26 cellular contexts compared by ENCODE assay signal in the genomic region with DNA sequence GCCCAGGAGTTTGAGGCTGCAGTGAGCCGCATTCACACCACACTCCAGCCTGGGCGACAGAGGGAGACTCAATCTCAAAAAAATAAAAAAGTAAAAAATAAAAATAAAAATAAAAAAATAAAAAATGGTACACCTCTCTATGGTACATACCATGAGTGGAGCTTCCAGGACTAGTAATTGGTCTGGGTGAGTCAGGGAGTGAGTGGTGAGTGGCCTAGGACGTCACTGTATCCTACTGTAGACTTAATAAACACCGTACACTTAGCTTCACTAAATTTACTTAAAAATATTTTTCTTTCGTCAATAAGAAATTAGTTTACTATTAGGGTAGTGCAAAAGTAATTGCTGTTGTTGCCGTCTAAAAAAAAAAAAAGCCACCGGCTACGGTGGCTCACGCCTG. TPM values are rescaled to one million over a fixed set of nuclear protein-coding genes. Genes with fewer than 3 reads are reported as not detected.
"Had no signal": no experiment of that assay in that cellular context is flagged by ENCODE, and none has a peak within 500 bp of the region (broad histone marks: within the 10 kb centered on the region; RNA-seq: fewer than 3 reads in every experiment).

No MANE protein-coding gene starts in this region.

- H3K27ac ChIP-seq: SJCRH30 had no signal

- H3K9me3 ChIP-seq: SJCRH30 had no signal

- ATAC-seq: Panc1, PC-3, Right ventricle myocardium inferior, SK-N-SH treated with all-trans-retinoic acid at 6 μM for 48 hours had no signal

- H3K4me3 ChIP-seq: SJCRH30 had no signal

- DNase-seq: KBM-7; MV-4-11; NCI-H1092; NCI-H1105 treated with DMSO at 0.1 percent for 48 hours; NCI-H1417 treated with DMSO at 0.1 percent for 48 hours; NCI-H1694 treated with DMSO at 0.1 percent for 48 hours; NCI-H1930; NCI-H2081 treated with DMSO at 0.1 percent for 48 hours; NCI-H2171; NCI-H226; NCI-H446; NCI-H510A; NCI-H524 treated with DMSO at 0.1 percent for 48 hours; NCI-H774; NK-92 treated with Interleukin-12 subunit alpha and Interleukin-12 subunit beta, amount 100 ng/mL, for 24 hours; PC-3; SHP77 treated with DMSO at 0.1 percent for 48 hours had no signal

- H3K27me3 ChIP-seq: SJCRH30 had no signal

- H3K36me3 ChIP-seq: SJCRH30 had no signal

RNA-seq across cellular contexts. Expression of a gene that starts 9.0 kb away (rescaled TPM):
- total RNA-seq: HT-29, LHCN-M2, MCF 10A, OCI-LY7, PC-3, RPMI7951 had no signal

RNA-seq across cellular contexts. Expression of a gene that starts 51.6 kb away (rescaled TPM):
- total RNA-seq: HT-29 had no signal
